Comparison of ENCODE assay signal across 7 cellular contexts in the genomic region with DNA sequence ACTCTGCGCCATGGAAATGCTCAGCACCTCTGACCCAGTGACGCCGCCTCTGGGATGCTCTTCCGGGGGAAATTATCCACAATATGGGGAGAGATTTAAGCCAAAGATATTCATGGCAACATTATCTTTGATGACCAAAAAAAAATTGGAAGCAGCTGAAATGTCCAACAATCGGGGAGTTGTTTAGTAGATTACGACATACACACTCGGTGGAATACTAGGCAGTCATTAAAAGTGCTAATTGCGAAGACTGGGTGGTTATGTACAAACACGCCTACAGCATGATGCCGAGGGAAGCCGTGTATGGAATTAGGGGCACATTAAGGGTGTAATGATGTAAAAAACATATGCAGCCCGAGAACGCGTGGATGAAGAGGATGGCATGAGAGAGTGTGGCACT.
"Had no signal": no experiment of that assay in that cellular context is flagged by ENCODE, and none has a peak within 500 bp of the region (broad histone marks: within the 10 kb centered on the region; RNA-seq: fewer than 3 reads in every experiment).

No MANE protein-coding gene starts in this region.

- H3K9ac ChIP-seq: GM23248, KMS-11 had no signal

- ATAC-seq: HCT116 had no signal

- H3K36me3 ChIP-seq: HAP-1 had no signal

- DNase-seq: GM23248, GOT3, H7, KBM-7 had no signal

- H3K4me1 ChIP-seq: HAP-1 had no signal

- H3K4me2 ChIP-seq: KMS-11 had no signal

- H3K9me3 ChIP-seq: HAP-1 had no signal

- H3K27ac ChIP-seq: GM23248, KMS-11 had no signal

- H2AFZ ChIP-seq: GM23248 had no signal

- H3K4me3 ChIP-seq: GM23248, HAP-1 had no signal
